ENCODE assay signal across 2 cellular contexts in the genomic region with DNA sequence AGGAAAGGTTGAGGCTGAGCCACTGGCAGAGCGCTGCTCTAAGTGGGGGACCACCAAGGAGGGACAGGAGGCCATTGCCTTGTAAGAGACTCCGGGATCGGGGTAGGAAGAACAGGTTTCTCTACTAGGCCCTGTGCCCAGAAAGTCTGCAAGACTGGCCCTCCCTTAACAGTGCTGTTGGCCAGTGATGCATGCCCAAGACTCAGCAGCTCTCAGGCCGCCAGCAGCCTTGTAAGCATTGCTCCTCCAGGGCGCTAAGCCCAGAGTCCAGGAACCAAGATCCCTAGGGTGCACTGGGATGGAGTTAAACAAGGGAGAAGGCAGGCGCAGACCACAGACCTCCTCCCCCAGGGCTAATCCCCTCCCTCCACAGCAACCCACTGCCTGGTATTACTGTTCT.
TF ChIP-seq lines count a peak whose summit lies in the region.

No MANE protein-coding gene starts in this region.

TF ChIP-seq in IMR-90, 13 proteins besides CTCF, POLR2A, EP300 and RAD21:
- TF ChIP-seq CHD1 (IDR thresholded peaks at IDR 0.05; ENCODE audit: low read depth, low read length) (no peak), MAZ (IDR thresholded peaks at IDR 0.05; ENCODE audit: borderline replicate concordance, low read depth, low read length) (no peak), RFX5 (IDR thresholded peaks at IDR 0.05; ENCODE audit: low read depth, low read length) (no peak), MXI1 (IDR thresholded peaks at IDR 0.05; ENCODE audit: borderline replicate concordance, low read depth, low read length) (no peak), BHLHE40 (IDR thresholded peaks at IDR 0.05; ENCODE audit: low read depth, low read length) (no peak), CEBPB (IDR thresholded peaks at IDR 0.05; ENCODE audit: low read depth, low read length) (no peak), FOS (IDR thresholded peaks at IDR 0.05; ENCODE audit: low read depth, low read length) (no peak), NFE2L2 (IDR thresholded peaks at IDR 0.05; ENCODE audit: low read depth, low read length) (no peak), MAFK (IDR thresholded peaks at IDR 0.05; ENCODE audit: low read depth, low read length) (no peak), RCOR1 (IDR thresholded peaks at IDR 0.05; ENCODE audit: insufficient replicate concordance, low read length) (no peak), SMC3 (IDR thresholded peaks at IDR 0.05; ENCODE audit: low read depth, low read length) (no peak)
- TF ChIP-seq, protein P1, sequence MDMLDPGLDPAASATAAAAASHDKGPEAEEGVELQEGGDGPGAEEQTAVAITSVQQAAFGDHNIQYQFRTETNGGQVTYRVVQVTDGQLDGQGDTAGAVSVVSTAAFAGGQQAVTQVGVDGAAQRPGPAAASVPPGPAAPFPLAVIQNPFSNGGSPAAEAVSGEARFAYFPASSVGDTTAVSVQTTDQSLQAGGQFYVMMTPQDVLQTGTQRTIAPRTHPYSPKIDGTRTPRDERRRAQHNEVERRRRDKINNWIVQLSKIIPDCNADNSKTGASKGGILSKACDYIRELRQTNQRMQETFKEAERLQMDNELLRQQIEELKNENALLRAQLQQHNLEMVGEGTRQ (IDR thresholded peaks at IDR 0.05; ENCODE audit: low read depth, low read length): no peak
- TF ChIP-seq, protein P2, sequence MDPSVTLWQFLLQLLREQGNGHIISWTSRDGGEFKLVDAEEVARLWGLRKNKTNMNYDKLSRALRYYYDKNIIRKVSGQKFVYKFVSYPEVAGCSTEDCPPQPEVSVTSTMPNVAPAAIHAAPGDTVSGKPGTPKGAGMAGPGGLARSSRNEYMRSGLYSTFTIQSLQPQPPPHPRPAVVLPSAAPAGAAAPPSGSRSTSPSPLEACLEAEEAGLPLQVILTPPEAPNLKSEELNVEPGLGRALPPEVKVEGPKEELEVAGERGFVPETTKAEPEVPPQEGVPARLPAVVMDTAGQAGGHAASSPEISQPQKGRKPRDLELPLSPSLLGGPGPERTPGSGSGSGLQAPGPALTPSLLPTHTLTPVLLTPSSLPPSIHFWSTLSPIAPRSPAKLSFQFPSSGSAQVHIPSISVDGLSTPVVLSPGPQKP (IDR thresholded peaks at IDR 0.05; ENCODE audit: borderline replicate concordance, low read depth, low read length): no peak

TF ChIP-seq in H1, 55 proteins besides CTCF, POLR2A, EP300 and RAD21:
- no peak for TF ChIP-seq RFX5 (IDR thresholded peaks at IDR 0.05; ENCODE audit: borderline replicate concordance, low read depth, low read length)
- TF ChIP-seq TCF12 (IDR thresholded peaks at IDR 0.05; ENCODE audit: low read depth, low read length): no peak
- TF ChIP-seq KDM5A (IDR thresholded peaks at IDR 0.05; ENCODE audit: low read length): no peak
- no peak for TF ChIP-seq POLR2AphosphoS5 (IDR thresholded peaks at IDR 0.05; ENCODE audit: low read depth, low read length)
